In the genomic region with DNA sequence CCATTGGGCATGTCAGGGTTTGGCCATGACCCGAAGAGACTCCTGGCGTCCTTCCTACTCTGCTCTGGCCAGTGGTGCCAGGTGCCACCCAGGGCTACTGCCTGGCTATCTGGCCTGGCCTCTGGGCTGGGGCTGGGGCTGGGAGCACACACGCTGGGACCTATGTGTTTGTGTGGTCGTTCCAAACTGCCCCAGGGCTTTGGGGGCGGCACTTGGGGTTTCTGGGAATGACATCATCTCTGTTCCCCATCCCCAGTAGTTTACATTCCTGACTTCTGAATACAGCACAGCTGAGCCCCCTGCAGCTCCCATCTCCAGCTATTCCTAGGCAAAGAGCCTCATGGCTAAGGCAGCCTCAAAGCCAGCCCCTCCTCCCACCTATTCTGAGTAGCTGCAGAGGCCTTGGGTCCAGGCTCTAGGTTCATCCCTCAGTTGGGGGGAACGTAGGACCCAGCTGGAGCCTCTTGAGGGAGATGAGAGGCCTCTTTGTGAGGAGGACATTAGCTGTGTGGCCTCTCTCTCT, we compare ENCODE assay signal across 12 cellular contexts. TPM values are rescaled to one million over a fixed set of nuclear protein-coding genes. Genes with fewer than 3 reads are reported as not detected.
DNase-seq lines count a peak whose midpoint lies in the region; ATAC-seq and TF ChIP-seq lines count a peak whose summit lies in the region.
"Had no signal": no experiment of that assay in that cellular context is flagged by ENCODE, and none has a peak within 500 bp of the region (broad histone marks: within the 10 kb centered on the region; RNA-seq: fewer than 3 reads in every experiment).

No MANE protein-coding gene starts in this region.

- H3K36me3 Mint-ChIP-seq in activated naive CD4-positive, alpha-beta T cell treated with anti-CD3 and anti-CD28 coated beads for 36 hours (ENCODE audit: low read depth): peaks cover 12% of the 10 kb centered on the region

- H3K4me1 ChIP-seq in SJSA1 (replicated peaks): peaks cover 42% of the 10 kb centered on the region
- H3K4me1 ChIP-seq in foreskin keratinocyte: no peaks in the 10 kb centered on the region
- H3K4me1 ChIP-seq in neutrophil (ENCODE audit: control insufficient read depth in 1 of 2, insufficient read depth in 1 of 2, low read depth in 1 of 2, low read length in 1 of 2): peaks cover 23 to 25% of the 10 kb centered on the region in 2 experiments

- peaks cover 78% of the 10 kb centered on the region for H3K36me3 ChIP-seq in SJSA1
- H3K36me3 ChIP-seq in neutrophil: peaks cover 62% of the 10 kb centered on the region

- no peaks in the 10 kb centered on the region for H3K9me3 ChIP-seq in SJSA1 (replicated peaks)
- H3K9me3 ChIP-seq in neutrophil: no peaks in the 10 kb centered on the region

- H3K27ac Mint-ChIP-seq in activated naive CD4-positive, alpha-beta T cell treated with anti-CD3 and anti-CD28 coated beads for 36 hours: no peak overlapping the region

- in situ Hi-C loops in GM13976 (cut with MboI; ENCODE audit: low sequenced_read_pairs, unreplicated experiment): no loop called here

- ATAC-seq in foreskin keratinocyte: peak; percentile 41

- H3K4me3 Mint-ChIP-seq in activated naive CD4-positive, alpha-beta T cell treated with anti-CD3 and anti-CD28 coated beads for 36 hours: no peak overlapping the region
- H3K4me3 Mint-ChIP-seq: type B pancreatic cell had no signal

- DNase-seq in C1 segment of cervical spinal cord (lab: John Stamatoyannopoulos, UW) (peak in 8 of 14 donors; percentile 24 to 54 (median 36)), SJSA1 (ENCODE audit: low read depth in 1 of 2, low spot score in 2 of 2) (peak; percentile 90 to 95), foreskin keratinocyte (peak in 1 of 2 donors; percentile 58), kidney glomerular epithelial cell (lab: John Stamatoyannopoulos, UW) (no peak), HPDE6-E6E7 (ENCODE audit: extremely low spot score) (no peak), GM13976 (ENCODE audit: low spot score) (no peak)
- no peak for DNase-seq in activated naive CD4-positive, alpha-beta T cell treated with anti-CD3 and anti-CD28 coated beads for 36 hours
- DNase-seq: DMS53; NK-92 treated with Interleukin-12 subunit alpha and Interleukin-12 subunit beta, amount 100 ng/mL, for 24 hours had no signal

- no peak overlapping the region for H3K4me3 ChIP-seq in SJSA1
- no peak overlapping the region for H3K4me3 ChIP-seq in neutrophil (ENCODE audit: low read depth in 1 of 2, low read length in 1 of 2)
- H3K4me3 ChIP-seq: skin epidermis had no signal

- H3K27me3 Mint-ChIP-seq in activated naive CD4-positive, alpha-beta T cell treated with anti-CD3 and anti-CD28 coated beads for 36 hours (ENCODE audit: low read depth): no peaks in the 10 kb centered on the region
- H3K27me3 Mint-ChIP-seq: type B pancreatic cell had no signal

- no peaks in the 10 kb centered on the region for H3K9me3 Mint-ChIP-seq in activated naive CD4-positive, alpha-beta T cell treated with anti-CD3 and anti-CD28 coated beads for 36 hours
- H3K9me3 Mint-ChIP-seq: type B pancreatic cell had no signal

- CTCF ChIA-PET in activated naive CD4-positive, alpha-beta T cell treated with anti-CD3 and anti-CD28 coated beads for 36 hours (lab: Charles Lee): interaction anchor here (0.6 kb wide), 1 partner anchor 9 kb away, joined by 3 read pairs; no protein-coding TSS in a partner anchor

- H3K27me3 ChIP-seq in SJSA1 (replicated peaks) (no peaks in the 10 kb centered on the region), foreskin keratinocyte (no peaks in the 10 kb centered on the region), neutrophil (no peaks in the 10 kb centered on the region)

- H3K4me1 Mint-ChIP-seq in activated naive CD4-positive, alpha-beta T cell treated with anti-CD3 and anti-CD28 coated beads for 36 hours (ENCODE audit: low read depth): no peaks in the 10 kb centered on the region

- TF ChIP-seq CTCF in foreskin keratinocyte (conservative IDR thresholded peaks at IDR 0.05) (no peak), neutrophil (IDR thresholded peaks at IDR 0.05) (no peak), GM13976 (IDR thresholded peaks at IDR 0.05; ENCODE audit: borderline replicate concordance, control extremely low read depth, extremely low read depth, insufficient read depth, missing control alignments) (no peak)

- peak overlapping the region; percentile 48 for H3K27ac ChIP-seq in SJSA1
- no peak overlapping the region for H3K27ac ChIP-seq in foreskin keratinocyte
- peak overlapping the region; percentile 56 for H3K27ac ChIP-seq in neutrophil

- intact Hi-C loops in activated naive CD4-positive, alpha-beta T cell treated with anti-CD3 and anti-CD28 coated beads for 36 hours (cut with micrococcal nuclease): no loop called here

RNA-seq across cellular contexts. Expression of a gene that starts 24.3 kb away (rescaled TPM):
- total RNA-seq in SJSA1 (2014; rRNA removed; shearing (Covaris generic)): 21.4 and 21.7 TPM in 2 replicates
- total RNA-seq in foreskin keratinocyte: 16.6 and 21.9 TPM in 2 replicates
- polyA plus RNA-seq in foreskin keratinocyte: 11.3 and 14.2 TPM in 2 replicates
- total RNA-seq in activated naive CD4-positive, alpha-beta T cell treated with anti-CD3 and anti-CD28 coated beads for 36 hours: 10 to 100 TPM; 12.5 to 12.7 TPM

RNA-seq across cellular contexts. Expression of a gene that starts 40.6 kb away (rescaled TPM):
- total RNA-seq in SJSA1 (2014; rRNA removed; shearing (Covaris generic)): 20.1 and 29.2 TPM in 2 replicates
- 16.0 and 18.6 TPM in 2 replicates for total RNA-seq in foreskin keratinocyte
- 11.2 and 15.0 TPM in 2 replicates for polyA plus RNA-seq in foreskin keratinocyte
- 10 to 100 TPM; 38.4 to 43.9 TPM for total RNA-seq in activated naive CD4-positive, alpha-beta T cell treated with anti-CD3 and anti-CD28 coated beads for 36 hours

RNA-seq across cellular contexts. Expression of a gene that starts 45.6 kb away (rescaled TPM):
- 1.3 and 3.3 TPM in 2 replicates for total RNA-seq in SJSA1 (2014; rRNA removed; shearing (Covaris generic))
- total RNA-seq in foreskin keratinocyte: 2.9 and 5.1 TPM in 2 replicates
- 2.0 and 3.1 TPM in 2 replicates for polyA plus RNA-seq in foreskin keratinocyte
- 1 to 10 TPM; 2.3 to 3.1 TPM for total RNA-seq in activated naive CD4-positive, alpha-beta T cell treated with anti-CD3 and anti-CD28 coated beads for 36 hours

Comparison
In these comparisons a context has a peak if more than half of its experiments do, and no peak if none do; other contexts are left out.
1. DNase-seq: peak in C1 segment of cervical spinal cord (8 of 14) and SJSA1 (2 of 2); none in activated naive CD4-positive, alpha-beta T cell treated with anti-CD3 and anti-CD28 coated beads for 36 hours (single experiment), kidney glomerular epithelial cell (single experiment), HPDE6-E6E7 (single experiment) and GM13976 (single experiment).